In the genomic region with DNA sequence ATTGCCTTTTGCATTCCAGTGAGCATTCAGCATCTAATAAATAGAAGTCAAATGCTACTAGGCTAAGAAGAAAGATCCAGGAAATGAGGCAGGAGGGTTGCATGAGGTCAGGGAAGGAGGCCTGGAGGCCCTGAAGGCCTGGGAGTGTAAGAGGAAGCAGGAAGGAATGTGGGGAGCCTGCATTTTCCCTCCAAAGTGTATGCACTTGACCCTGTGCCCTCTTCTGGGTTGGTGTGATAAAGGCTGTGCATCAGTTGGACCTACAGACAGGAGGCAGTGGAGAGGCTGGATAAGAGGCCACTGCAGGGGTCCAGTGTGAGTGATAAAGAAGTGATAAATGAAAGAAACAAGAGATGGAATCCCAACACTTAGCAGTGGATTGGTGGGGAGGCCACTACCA, we compare ENCODE assay signal across 1 cellular context.
TF ChIP-seq lines count a peak whose summit lies in the region.

No MANE protein-coding gene starts in this region.

TF ChIP-seq in K562, 482 proteins besides CTCF, POLR2A, EP300 and RAD21 (continued from another document and continues in another):
- TF ChIP-seq, protein P1, sequence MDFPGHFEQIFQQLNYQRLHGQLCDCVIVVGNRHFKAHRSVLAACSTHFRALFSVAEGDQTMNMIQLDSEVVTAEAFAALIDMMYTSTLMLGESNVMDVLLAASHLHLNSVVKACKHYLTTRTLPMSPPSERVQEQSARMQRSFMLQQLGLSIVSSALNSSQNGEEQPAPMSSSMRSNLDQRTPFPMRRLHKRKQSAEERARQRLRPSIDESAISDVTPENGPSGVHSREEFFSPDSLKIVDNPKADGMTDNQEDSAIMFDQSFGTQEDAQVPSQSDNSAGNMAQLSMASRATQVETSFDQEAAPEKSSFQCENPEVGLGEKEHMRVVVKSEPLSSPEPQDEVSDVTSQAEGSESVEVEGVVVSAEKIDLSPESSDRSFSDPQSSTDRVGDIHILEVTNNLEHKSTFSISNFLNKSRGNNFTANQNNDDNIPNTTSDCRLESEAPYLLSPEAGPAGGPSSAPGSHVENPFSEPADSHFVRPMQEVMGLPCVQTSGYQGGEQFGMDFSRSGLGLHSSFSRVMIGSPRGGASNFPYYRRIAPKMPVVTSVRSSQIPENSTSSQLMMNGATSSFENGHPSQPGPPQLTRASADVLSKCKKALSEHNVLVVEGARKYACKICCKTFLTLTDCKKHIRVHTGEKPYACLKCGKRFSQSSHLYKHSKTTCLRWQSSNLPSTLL (IDR thresholded peaks at IDR 0.05), result no peak
- TF ChIP-seq CHD1 (IDR thresholded peaks at IDR 0.05; ENCODE audit: low read length) (no peak), NEUROD1 (IDR thresholded peaks at IDR 0.05; ENCODE audit: borderline replicate concordance, low read depth, low read length, partially characterized antibody) (no peak), NBN (IDR thresholded peaks at IDR 0.05; ENCODE audit: low read depth) (0 out of 2 replicates have a peak, but pooled peaks have one; percentile 35), GABPB2 (CRISPR knock-in tag; conservative IDR thresholded peaks at IDR 0.05) (no peak), GTF2F1 (IDR thresholded peaks at IDR 0.05; ENCODE audit: low read depth, low read length) (no peak), SRSF7 (optimal IDR thresholded peaks at IDR 0.05; ENCODE audit: low read depth, low read length) (no peak), COPS2 (conservative IDR thresholded peaks at IDR 0.05) (no peak), BCOR (IDR thresholded peaks at IDR 0.05) (peak; percentile 60; the same call in 1 of the 2 replicates), PHB (CRISPR knock-in tag; IDR thresholded peaks at IDR 0.05) (no peak), NFIX (CRISPR knock-in tag; IDR thresholded peaks at IDR 0.05; ENCODE audit: low read depth) (no peak), ZNF696 (CRISPR knock-in tag; conservative IDR thresholded peaks at IDR 0.05) (no peak), NCOA6 (IDR thresholded peaks at IDR 0.05) (no peak), ZNF232 (CRISPR knock-in tag; IDR thresholded peaks at IDR 0.05) (no peak), JUND (IDR thresholded peaks at IDR 0.05; ENCODE audit: borderline replicate concordance, low read depth, low read length) (peak; percentile 47), JUND (tag; IDR thresholded peaks at IDR 0.05; ENCODE audit: borderline replicate concordance, low read depth, low read length) (peak; percentile 11; the same call in 1 of the 3 replicates), PRPF4 (IDR thresholded peaks at IDR 0.05; ENCODE audit: insufficient read depth, low read depth, low read length, poor library complexity, severe bottlenecking) (no peak), DIDO1 (tag; IDR thresholded peaks at IDR 0.05; ENCODE audit: low read depth) (no peak), PTBP1 (IDR thresholded peaks at IDR 0.05; ENCODE audit: low read depth, low read length) (no peak), TARDBP (IDR thresholded peaks at IDR 0.05) (no peak), MTA2 (IDR thresholded peaks at IDR 0.05; ENCODE audit: low read depth) (peak; percentile 88), ZBTB8A (IDR thresholded peaks at IDR 0.05; ENCODE audit: partially characterized antibody) (no peak), HDAC1 (IDR thresholded peaks at IDR 0.05) (peak in 1 of 2 experiments; percentile 56; a peak in 2 of 4 replicates), MCM5 (IDR thresholded peaks at IDR 0.05; ENCODE audit: low read depth) (no peak), L3MBTL2 (IDR thresholded peaks at IDR 0.05) (peak; percentile 88)
- TF ChIP-seq, protein P2, sequence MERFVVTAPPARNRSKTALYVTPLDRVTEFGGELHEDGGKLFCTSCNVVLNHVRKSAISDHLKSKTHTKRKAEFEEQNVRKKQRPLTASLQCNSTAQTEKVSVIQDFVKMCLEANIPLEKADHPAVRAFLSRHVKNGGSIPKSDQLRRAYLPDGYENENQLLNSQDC (CRISPR knock-in tag; IDR thresholded peaks at IDR 0.05), result 0 out of 2 replicates have a peak, but pooled peaks have one; percentile 57
- TF ChIP-seq, protein P3, sequence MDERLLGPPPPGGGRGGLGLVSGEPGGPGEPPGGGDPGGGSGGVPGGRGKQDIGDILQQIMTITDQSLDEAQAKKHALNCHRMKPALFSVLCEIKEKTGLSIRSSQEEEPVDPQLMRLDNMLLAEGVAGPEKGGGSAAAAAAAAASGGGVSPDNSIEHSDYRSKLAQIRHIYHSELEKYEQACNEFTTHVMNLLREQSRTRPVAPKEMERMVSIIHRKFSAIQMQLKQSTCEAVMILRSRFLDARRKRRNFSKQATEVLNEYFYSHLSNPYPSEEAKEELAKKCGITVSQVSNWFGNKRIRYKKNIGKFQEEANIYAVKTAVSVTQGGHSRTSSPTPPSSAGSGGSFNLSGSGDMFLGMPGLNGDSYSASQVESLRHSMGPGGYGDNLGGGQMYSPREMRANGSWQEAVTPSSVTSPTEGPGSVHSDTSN (CRISPR knock-in tag; IDR thresholded peaks at IDR 0.05; ENCODE audit: low read depth), result no peak
- TF ChIP-seq, protein P3 (tag; conservative IDR thresholded peaks at IDR 0.05; ENCODE audit: low read depth), result no peak
- TF ChIP-seq, protein P4, sequence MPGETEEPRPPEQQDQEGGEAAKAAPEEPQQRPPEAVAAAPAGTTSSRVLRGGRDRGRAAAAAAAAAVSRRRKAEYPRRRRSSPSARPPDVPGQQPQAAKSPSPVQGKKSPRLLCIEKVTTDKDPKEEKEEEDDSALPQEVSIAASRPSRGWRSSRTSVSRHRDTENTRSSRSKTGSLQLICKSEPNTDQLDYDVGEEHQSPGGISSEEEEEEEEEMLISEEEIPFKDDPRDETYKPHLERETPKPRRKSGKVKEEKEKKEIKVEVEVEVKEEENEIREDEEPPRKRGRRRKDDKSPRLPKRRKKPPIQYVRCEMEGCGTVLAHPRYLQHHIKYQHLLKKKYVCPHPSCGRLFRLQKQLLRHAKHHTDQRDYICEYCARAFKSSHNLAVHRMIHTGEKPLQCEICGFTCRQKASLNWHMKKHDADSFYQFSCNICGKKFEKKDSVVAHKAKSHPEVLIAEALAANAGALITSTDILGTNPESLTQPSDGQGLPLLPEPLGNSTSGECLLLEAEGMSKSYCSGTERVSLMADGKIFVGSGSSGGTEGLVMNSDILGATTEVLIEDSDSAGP (CRISPR knock-in tag; IDR thresholded peaks at IDR 0.05), result no peak
- TF ChIP-seq, protein P5, sequence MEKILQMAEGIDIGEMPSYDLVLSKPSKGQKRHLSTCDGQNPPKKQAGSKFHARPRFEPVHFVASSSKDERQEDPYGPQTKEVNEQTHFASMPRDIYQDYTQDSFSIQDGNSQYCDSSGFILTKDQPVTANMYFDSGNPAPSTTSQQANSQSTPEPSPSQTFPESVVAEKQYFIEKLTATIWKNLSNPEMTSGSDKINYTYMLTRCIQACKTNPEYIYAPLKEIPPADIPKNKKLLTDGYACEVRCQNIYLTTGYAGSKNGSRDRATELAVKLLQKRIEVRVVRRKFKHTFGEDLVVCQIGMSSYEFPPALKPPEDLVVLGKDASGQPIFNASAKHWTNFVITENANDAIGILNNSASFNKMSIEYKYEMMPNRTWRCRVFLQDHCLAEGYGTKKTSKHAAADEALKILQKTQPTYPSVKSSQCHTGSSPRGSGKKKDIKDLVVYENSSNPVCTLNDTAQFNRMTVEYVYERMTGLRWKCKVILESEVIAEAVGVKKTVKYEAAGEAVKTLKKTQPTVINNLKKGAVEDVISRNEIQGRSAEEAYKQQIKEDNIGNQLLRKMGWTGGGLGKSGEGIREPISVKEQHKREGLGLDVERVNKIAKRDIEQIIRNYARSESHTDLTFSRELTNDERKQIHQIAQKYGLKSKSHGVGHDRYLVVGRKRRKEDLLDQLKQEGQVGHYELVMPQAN (IDR thresholded peaks at IDR 0.05; ENCODE audit: borderline replicate concordance), result no peak
- TF ChIP-seq, protein P6, sequence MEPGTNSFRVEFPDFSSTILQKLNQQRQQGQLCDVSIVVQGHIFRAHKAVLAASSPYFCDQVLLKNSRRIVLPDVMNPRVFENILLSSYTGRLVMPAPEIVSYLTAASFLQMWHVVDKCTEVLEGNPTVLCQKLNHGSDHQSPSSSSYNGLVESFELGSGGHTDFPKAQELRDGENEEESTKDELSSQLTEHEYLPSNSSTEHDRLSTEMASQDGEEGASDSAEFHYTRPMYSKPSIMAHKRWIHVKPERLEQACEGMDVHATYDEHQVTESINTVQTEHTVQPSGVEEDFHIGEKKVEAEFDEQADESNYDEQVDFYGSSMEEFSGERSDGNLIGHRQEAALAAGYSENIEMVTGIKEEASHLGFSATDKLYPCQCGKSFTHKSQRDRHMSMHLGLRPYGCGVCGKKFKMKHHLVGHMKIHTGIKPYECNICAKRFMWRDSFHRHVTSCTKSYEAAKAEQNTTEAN (CRISPR knock-in tag; IDR thresholded peaks at IDR 0.05), result no peak
- TF ChIP-seq, protein P7, sequence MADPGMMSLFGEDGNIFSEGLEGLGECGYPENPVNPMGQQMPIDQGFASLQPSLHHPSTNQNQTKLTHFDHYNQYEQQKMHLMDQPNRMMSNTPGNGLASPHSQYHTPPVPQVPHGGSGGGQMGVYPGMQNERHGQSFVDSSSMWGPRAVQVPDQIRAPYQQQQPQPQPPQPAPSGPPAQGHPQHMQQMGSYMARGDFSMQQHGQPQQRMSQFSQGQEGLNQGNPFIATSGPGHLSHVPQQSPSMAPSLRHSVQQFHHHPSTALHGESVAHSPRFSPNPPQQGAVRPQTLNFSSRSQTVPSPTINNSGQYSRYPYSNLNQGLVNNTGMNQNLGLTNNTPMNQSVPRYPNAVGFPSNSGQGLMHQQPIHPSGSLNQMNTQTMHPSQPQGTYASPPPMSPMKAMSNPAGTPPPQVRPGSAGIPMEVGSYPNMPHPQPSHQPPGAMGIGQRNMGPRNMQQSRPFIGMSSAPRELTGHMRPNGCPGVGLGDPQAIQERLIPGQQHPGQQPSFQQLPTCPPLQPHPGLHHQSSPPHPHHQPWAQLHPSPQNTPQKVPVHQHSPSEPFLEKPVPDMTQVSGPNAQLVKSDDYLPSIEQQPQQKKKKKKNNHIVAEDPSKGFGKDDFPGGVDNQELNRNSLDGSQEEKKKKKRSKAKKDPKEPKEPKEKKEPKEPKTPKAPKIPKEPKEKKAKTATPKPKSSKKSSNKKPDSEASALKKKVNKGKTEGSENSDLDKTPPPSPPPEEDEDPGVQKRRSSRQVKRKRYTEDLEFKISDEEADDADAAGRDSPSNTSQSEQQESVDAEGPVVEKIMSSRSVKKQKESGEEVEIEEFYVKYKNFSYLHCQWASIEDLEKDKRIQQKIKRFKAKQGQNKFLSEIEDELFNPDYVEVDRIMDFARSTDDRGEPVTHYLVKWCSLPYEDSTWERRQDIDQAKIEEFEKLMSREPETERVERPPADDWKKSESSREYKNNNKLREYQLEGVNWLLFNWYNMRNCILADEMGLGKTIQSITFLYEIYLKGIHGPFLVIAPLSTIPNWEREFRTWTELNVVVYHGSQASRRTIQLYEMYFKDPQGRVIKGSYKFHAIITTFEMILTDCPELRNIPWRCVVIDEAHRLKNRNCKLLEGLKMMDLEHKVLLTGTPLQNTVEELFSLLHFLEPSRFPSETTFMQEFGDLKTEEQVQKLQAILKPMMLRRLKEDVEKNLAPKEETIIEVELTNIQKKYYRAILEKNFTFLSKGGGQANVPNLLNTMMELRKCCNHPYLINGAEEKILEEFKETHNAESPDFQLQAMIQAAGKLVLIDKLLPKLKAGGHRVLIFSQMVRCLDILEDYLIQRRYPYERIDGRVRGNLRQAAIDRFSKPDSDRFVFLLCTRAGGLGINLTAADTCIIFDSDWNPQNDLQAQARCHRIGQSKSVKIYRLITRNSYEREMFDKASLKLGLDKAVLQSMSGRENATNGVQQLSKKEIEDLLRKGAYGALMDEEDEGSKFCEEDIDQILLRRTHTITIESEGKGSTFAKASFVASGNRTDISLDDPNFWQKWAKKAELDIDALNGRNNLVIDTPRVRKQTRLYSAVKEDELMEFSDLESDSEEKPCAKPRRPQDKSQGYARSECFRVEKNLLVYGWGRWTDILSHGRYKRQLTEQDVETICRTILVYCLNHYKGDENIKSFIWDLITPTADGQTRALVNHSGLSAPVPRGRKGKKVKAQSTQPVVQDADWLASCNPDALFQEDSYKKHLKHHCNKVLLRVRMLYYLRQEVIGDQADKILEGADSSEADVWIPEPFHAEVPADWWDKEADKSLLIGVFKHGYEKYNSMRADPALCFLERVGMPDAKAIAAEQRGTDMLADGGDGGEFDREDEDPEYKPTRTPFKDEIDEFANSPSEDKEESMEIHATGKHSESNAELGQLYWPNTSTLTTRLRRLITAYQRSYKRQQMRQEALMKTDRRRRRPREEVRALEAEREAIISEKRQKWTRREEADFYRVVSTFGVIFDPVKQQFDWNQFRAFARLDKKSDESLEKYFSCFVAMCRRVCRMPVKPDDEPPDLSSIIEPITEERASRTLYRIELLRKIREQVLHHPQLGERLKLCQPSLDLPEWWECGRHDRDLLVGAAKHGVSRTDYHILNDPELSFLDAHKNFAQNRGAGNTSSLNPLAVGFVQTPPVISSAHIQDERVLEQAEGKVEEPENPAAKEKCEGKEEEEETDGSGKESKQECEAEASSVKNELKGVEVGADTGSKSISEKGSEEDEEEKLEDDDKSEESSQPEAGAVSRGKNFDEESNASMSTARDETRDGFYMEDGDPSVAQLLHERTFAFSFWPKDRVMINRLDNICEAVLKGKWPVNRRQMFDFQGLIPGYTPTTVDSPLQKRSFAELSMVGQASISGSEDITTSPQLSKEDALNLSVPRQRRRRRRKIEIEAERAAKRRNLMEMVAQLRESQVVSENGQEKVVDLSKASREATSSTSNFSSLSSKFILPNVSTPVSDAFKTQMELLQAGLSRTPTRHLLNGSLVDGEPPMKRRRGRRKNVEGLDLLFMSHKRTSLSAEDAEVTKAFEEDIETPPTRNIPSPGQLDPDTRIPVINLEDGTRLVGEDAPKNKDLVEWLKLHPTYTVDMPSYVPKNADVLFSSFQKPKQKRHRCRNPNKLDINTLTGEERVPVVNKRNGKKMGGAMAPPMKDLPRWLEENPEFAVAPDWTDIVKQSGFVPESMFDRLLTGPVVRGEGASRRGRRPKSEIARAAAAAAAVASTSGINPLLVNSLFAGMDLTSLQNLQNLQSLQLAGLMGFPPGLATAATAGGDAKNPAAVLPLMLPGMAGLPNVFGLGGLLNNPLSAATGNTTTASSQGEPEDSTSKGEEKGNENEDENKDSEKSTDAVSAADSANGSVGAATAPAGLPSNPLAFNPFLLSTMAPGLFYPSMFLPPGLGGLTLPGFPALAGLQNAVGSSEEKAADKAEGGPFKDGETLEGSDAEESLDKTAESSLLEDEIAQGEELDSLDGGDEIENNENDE (IDR thresholded peaks at IDR 0.05; ENCODE audit: low read depth, low read length), result no peak
- TF ChIP-seq, protein P8, sequence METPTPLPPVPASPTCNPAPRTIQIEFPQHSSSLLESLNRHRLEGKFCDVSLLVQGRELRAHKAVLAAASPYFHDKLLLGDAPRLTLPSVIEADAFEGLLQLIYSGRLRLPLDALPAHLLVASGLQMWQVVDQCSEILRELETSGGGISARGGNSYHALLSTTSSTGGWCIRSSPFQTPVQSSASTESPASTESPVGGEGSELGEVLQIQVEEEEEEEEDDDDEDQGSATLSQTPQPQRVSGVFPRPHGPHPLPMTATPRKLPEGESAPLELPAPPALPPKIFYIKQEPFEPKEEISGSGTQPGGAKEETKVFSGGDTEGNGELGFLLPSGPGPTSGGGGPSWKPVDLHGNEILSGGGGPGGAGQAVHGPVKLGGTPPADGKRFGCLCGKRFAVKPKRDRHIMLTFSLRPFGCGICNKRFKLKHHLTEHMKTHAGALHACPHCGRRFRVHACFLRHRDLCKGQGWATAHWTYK (CRISPR knock-in tag; IDR thresholded peaks at IDR 0.05), result no peak
